Comparison of ENCODE assay signal across 15 cellular contexts in genomic region chr19:38556521-38557174, GRCh38.
DNase-seq lines count a peak whose midpoint lies in the region; ATAC-seq and TF ChIP-seq lines count a peak whose summit lies in the region.
"Had no signal": no experiment of that assay in that cellular context is flagged by ENCODE, and none has a peak within 500 bp of the region (broad histone marks: within the 10 kb centered on the region; RNA-seq: fewer than 3 reads in every experiment).

No MANE protein-coding gene starts in this region.

- H3K9me3 ChIP-seq in A673 (ENCODE audit: low read depth, low read length, poor library complexity, severe bottlenecking): no peaks in the 10 kb centered on the region
- H3K9me3 ChIP-seq: suprapubic skin had no signal

- CTCF ChIA-PET in A673 (lab: Charles Lee): no interaction called here

- peaks cover 12% of the 10 kb centered on the region for H3K27me3 Mint-ChIP-seq in dendritic cell treated with granulocyte-macrophage colony-stimulating factor and Interleukin-4, amounts not matched to agents 40 ng/mL and 50 ng/mL, for 4 days

- BruUV-seq in A673 (replicated peaks; lab: Mats Ljungman, UMichigan): no TSS peak

- POLR2A ChIA-PET in A673 (lab: Charles Lee; ENCODE audit: low non-redundant PET): no interaction called here

- H3K27ac Mint-ChIP-seq in dendritic cell treated with granulocyte-macrophage colony-stimulating factor and Interleukin-4, amounts not matched to agents 40 ng/mL and 50 ng/mL, for 4 days: peak overlapping the region; percentile 76

- no peak for ATAC-seq in GM19395 (IDR thresholded peaks at IDR 0.05; ENCODE audit: unreplicated experiment)

- H3K4me3 Mint-ChIP-seq in dendritic cell treated with granulocyte-macrophage colony-stimulating factor and Interleukin-4, amounts not matched to agents 40 ng/mL and 50 ng/mL, for 4 days: no peak overlapping the region

- peak; percentile 32 for DNase-seq in A673 (ENCODE audit: low spot score)
- no peak for DNase-seq in GM10266 (ENCODE audit: extremely low spot score)
- peak; percentile 72 for DNase-seq in MV-4-11 (lab: John Stamatoyannopoulos, UW)
- DNase-seq in OCI-M2 (lab: John Stamatoyannopoulos, UW; ENCODE audit: unreplicated experiment): no peak
- no peak for DNase-seq in COLO829 (ENCODE audit: low spot score)
- DNase-seq in activated CD4-positive, alpha-beta T cell treated with anti-CD3 and anti-CD28 coated beads, Interleukin-2, amount 50 U/mL, for 4 hours: no peak
- DNase-seq: amygdala; COR-L47; GOT3; left cardiac atrium; NCI-H1417 treated with DMSO at 0.1 percent for 48 hours; stimulated activated CD4-positive, alpha-beta T cell treated with anti-CD3 and anti-CD28 coated beads, Interleukin-4, amount 100 ng/mL, for 1 hour had no signal

- TF ChIP-seq CTCF in A673 (conservative IDR thresholded peaks at IDR 0.05; ENCODE audit: low read depth, low read length) (peak; percentile 32; the same call in 1 of the 2 replicates), GM10266 (IDR thresholded peaks at IDR 0.05; ENCODE audit: control insufficient read depth, insufficient read depth, low read depth, missing control alignments) (peak; percentile 38)

- no peaks in the 10 kb centered on the region for H3K27me3 ChIP-seq in A673 (replicated peaks; ENCODE audit: insufficient read depth, low read depth, low read length, poor library complexity)

- H3K4me1 Mint-ChIP-seq in dendritic cell treated with granulocyte-macrophage colony-stimulating factor and Interleukin-4, amounts not matched to agents 40 ng/mL and 50 ng/mL, for 4 days (ENCODE audit: low read depth): peaks cover 30% of the 10 kb centered on the region

- H3K4me3 ChIP-seq in A673 (ENCODE audit: low read depth, low read length, poor library complexity, severe bottlenecking): no peak overlapping the region
- H3K4me3 ChIP-seq: suprapubic skin had no signal

- no peaks in the 10 kb centered on the region for H3K36me3 ChIP-seq in A673 (ENCODE audit: insufficient read depth, low read length, poor library complexity, severe bottlenecking)
- H3K36me3 ChIP-seq: suprapubic skin had no signal

- H3K36me3 Mint-ChIP-seq in dendritic cell treated with granulocyte-macrophage colony-stimulating factor and Interleukin-4, amounts not matched to agents 40 ng/mL and 50 ng/mL, for 4 days (ENCODE audit: low read depth): peaks cover 7% of the 10 kb centered on the region

- no peaks in the 10 kb centered on the region for H3K4me1 ChIP-seq in A673 (ENCODE audit: insufficient read depth, low read length, poor library complexity, severe bottlenecking)

- H3K9me3 Mint-ChIP-seq in dendritic cell treated with granulocyte-macrophage colony-stimulating factor and Interleukin-4, amounts not matched to agents 40 ng/mL and 50 ng/mL, for 4 days: no peaks in the 10 kb centered on the region

- intact Hi-C loops in A673 (cut with micrococcal nuclease; ENCODE audit: unreplicated experiment): no loop called here
- intact Hi-C loops in dendritic cell treated with granulocyte-macrophage colony-stimulating factor and Interleukin-4, amounts not matched to agents 40 ng/mL and 50 ng/mL, for 4 days (cut with micrococcal nuclease): no loop called here

- no peak overlapping the region for H3K27ac ChIP-seq in A673 (ENCODE audit: low read depth, low read length, poor library complexity, severe bottlenecking)
- H3K27ac ChIP-seq: suprapubic skin had no signal

Comparison
In these comparisons a context has a peak if more than half of its experiments do, and no peak if none do; other contexts are left out.
1. DNase-seq: peak in A673 (single experiment) and MV-4-11 (single experiment); none in GM10266 (single experiment), OCI-M2 (single experiment), COLO829 (single experiment) and activated CD4-positive, alpha-beta T cell treated with anti-CD3 and anti-CD28 coated beads, Interleukin-2, amount 50 U/mL, for 4 hours (0 of 2).